ENCODE assay signal across 24 cellular contexts in genomic region chr12:104131609-104132008, GRCh38. TPM values are rescaled to one million over a fixed set of nuclear protein-coding genes. Genes with fewer than 3 reads are reported as not detected.
A peak's percentile ranks its signal among the peaks of the same experiment; 100 is the strongest.
DNase-seq lines count a peak whose midpoint lies in the region; ATAC-seq and TF ChIP-seq lines count a peak whose summit lies in the region.
"Had no signal": no experiment of that assay in that cellular context is flagged by ENCODE, and none has a peak within 500 bp of the region (broad histone marks: within the 10 kb centered on the region; RNA-seq: fewer than 3 reads in every experiment).

No MANE protein-coding gene starts in this region.

- TF ChIP-seq CTCF in MCF 10A (IDR thresholded peaks at IDR 0.05; ENCODE audit: unreplicated experiment) = no peak
- TF ChIP-seq CTCF in breast epithelium (IDR thresholded peaks at IDR 0.05) = no peak
- no peak for TF ChIP-seq CTCF in coronary artery (IDR thresholded peaks at IDR 0.05)
- TF ChIP-seq CTCF in left lung (IDR thresholded peaks at IDR 0.05) = no peak
- no peak for TF ChIP-seq CTCF in upper lobe of right lung (IDR thresholded peaks at IDR 0.05)

- CTCF ChIA-PET in MCF 10A (lab: Yijun Ruan, JAX) = interaction anchor here (0.6 to 0.9 kb wide), 2 partner anchors 23 to 36 kb away, joined by 3 to 6 read pairs; no protein-coding TSS in a partner anchor

- no peaks in the 10 kb centered on the region for H3K9me3 Mint-ChIP-seq in MCF 10A (ENCODE audit: unreplicated experiment)
- H3K9me3 Mint-ChIP-seq: GM23338, neural progenitor cell had no signal

- peaks cover 19% of the 10 kb centered on the region for H3K4me1 Mint-ChIP-seq in MCF 10A (ENCODE audit: insufficient read depth, unreplicated experiment)

- H3K4me3 ChIP-seq in breast epithelium (no peak overlapping the region), coronary artery (peak overlapping the region; percentile 11), left lung (no peak overlapping the region), upper lobe of right lung (no peak overlapping the region)
- H3K4me3 ChIP-seq: ascending aorta, BLaER1, GM23338, neural progenitor cell, transverse colon had no signal

- H3K9me3 ChIP-seq in breast epithelium (no peaks in the 10 kb centered on the region), left lung (no peaks in the 10 kb centered on the region), upper lobe of right lung (no peaks in the 10 kb centered on the region)
- H3K9me3 ChIP-seq: ascending aorta, BLaER1, transverse colon had no signal

- POLR2A ChIA-PET in MCF 10A (lab: Yijun Ruan, JAX) = interaction anchor here (0.7 kb wide), 1 partner anchor 50 kb away, joined by 3 read pairs; no protein-coding TSS in a partner anchor

- BruUV-seq in MCF 10A (replicated peaks; lab: Mats Ljungman, UMichigan) = no TSS peak

- ATAC-seq in left lung (peak; percentile 30), upper lobe of right lung (peak; percentile 32), HG02588 (IDR thresholded peaks at IDR 0.05; ENCODE audit: unreplicated experiment) (no peak), HG02885 (IDR thresholded peaks at IDR 0.05; ENCODE audit: poor library complexity, unreplicated experiment) (no peak)
- ATAC-seq: foreskin keratinocyte, GM23338 had no signal

- H3K27ac ChIP-seq in breast epithelium (no peak overlapping the region), coronary artery (no peak overlapping the region), left lung (peak overlapping the region; percentile 6 to 23), upper lobe of right lung (peak overlapping the region; percentile 33), substantia nigra (ENCODE audit: low read depth, low read length, poor library complexity, severe bottlenecking) (no peak overlapping the region)
- H3K27ac ChIP-seq: ascending aorta, BLaER1, foreskin keratinocyte, neural progenitor cell, transverse colon had no signal

- H3K4me3 Mint-ChIP-seq in MCF 10A (ENCODE audit: unreplicated experiment) = no peak overlapping the region
- H3K4me3 Mint-ChIP-seq: activated naive CD8-positive, alpha-beta T cell; GM23338; neural progenitor cell had no signal

- H3K4me1 ChIP-seq in breast epithelium (peaks cover 0 to 2% of the 10 kb centered on the region in 2 donors), left lung (peaks cover 28 to 59% of the 10 kb centered on the region in 2 donors), upper lobe of right lung (peaks cover 41% of the 10 kb centered on the region)

- TF ChIP-seq POLR2A in breast epithelium (IDR thresholded peaks at IDR 0.05) = no peak

- peaks cover 46% of the 10 kb centered on the region for H3K36me3 Mint-ChIP-seq in MCF 10A (ENCODE audit: insufficient read depth, unreplicated experiment)

- H3K36me3 ChIP-seq in breast epithelium (peaks cover 4% of the 10 kb centered on the region), left lung (peaks cover 0 to 39% of the 10 kb centered on the region in 2 donors), upper lobe of right lung (peaks cover 38% of the 10 kb centered on the region)

- peak overlapping the region; percentile 43 for H3K27ac Mint-ChIP-seq in MCF 10A (ENCODE audit: low read depth, unreplicated experiment)
- H3K27ac Mint-ChIP-seq: activated naive CD8-positive, alpha-beta T cell; neural progenitor cell had no signal

- no peak for DNase-seq in MCF 10A (ENCODE audit: unreplicated experiment)
- no peak for DNase-seq in breast epithelium (ENCODE audit: low spot score in 2 of 2)
- DNase-seq in coronary artery (ENCODE audit: low spot score) = no peak
- DNase-seq in left lung = no peak
- no peak for DNase-seq in upper lobe of right lung
- DNase-seq in substantia nigra (lab: John Stamatoyannopoulos, UW) = no peak
- DNase-seq: activated CD4-positive, alpha-beta T cell treated with anti-CD3 and anti-CD28 coated beads, Interleukin-2, amount 50 U/mL, for 4 hours; activated CD8-positive, alpha-beta memory T cell treated with anti-CD3 and anti-CD28 coated beads, Interleukin-2, amount 50 U/mL, for 4 hours; DMS79 treated with DMSO at 0.1 percent for 48 hours; effector CD8-positive, alpha-beta T cell; foreskin keratinocyte; KG1; NCI-H526 treated with DMSO at 0.1 percent for 48 hours; RPMI8226; stimulated activated CD8-positive, alpha-beta memory T cell treated with anti-CD3 and anti-CD28 coated beads, Interleukin-4, amount 100 ng/mL, for 48 hours; T-helper 9 cell; transverse colon had no signal

- H3K27me3 Mint-ChIP-seq in MCF 10A (ENCODE audit: insufficient read depth, unreplicated experiment) = no peaks in the 10 kb centered on the region
- H3K27me3 Mint-ChIP-seq: activated naive CD8-positive, alpha-beta T cell had no signal

- H3K27me3 ChIP-seq in breast epithelium (no peaks in the 10 kb centered on the region), left lung (no peaks in the 10 kb centered on the region), upper lobe of right lung (no peaks in the 10 kb centered on the region)
- H3K27me3 ChIP-seq: ascending aorta, BLaER1, foreskin keratinocyte, neural progenitor cell, transverse colon had no signal

- intact Hi-C loops in MCF 10A (cut with micrococcal nuclease) (no loop called here), breast epithelium (cut with DNase I; ENCODE audit: low total_unique reads) (no loop called here), left lung (cut with DNase I) (no loop called here), upper lobe of right lung (cut with DNase I) (no loop called here)

RNA-seq across cellular contexts. Expression of gene NFYB, which starts 6.4 kb away (rescaled TPM):
- 24.8 and 27.0 TPM in 2 replicates for total RNA-seq in MCF 10A (2022)
- 10 to 100 TPM; 51.1 to 59.3 (median 54.2) TPM for total RNA-seq in breast epithelium
- 10 to 100 TPM; 25.0 to 29.8 TPM for total RNA-seq in left lung
- total RNA-seq in upper lobe of right lung = 37.7 TPM

Comparison
In these comparisons a context has a peak if more than half of its experiments do, and no peak if none do; other contexts are left out.
1. H3K27ac ChIP-seq: peak in left lung (2 of 2) and upper lobe of right lung (single experiment); none in breast epithelium (0 of 2), coronary artery (0 of 2) and substantia nigra (single experiment).
2. ATAC-seq: peak in left lung (single experiment) and upper lobe of right lung (single experiment); none in HG02588 (single experiment) and HG02885 (single experiment).